Comparison of ENCODE assay signal across 23 cellular contexts in genomic region chr2:163175294-163175693, GRCh38.
"Had no signal": no experiment of that assay in that cellular context is flagged by ENCODE, and none has a peak within 500 bp of the region (broad histone marks: within the 10 kb centered on the region; RNA-seq: fewer than 3 reads in every experiment).

No MANE protein-coding gene starts in this region.

- H3K4me3 ChIP-seq: dorsolateral prefrontal cortex, gastroesophageal sphincter, lung, mucosa of descending colon, ovary, right lobe of liver, smooth muscle cell, suprapubic skin, transverse colon, upper lobe of right lung, uterus had no signal

- DNase-seq: cerebellar nuclear complex; dorsolateral prefrontal cortex; effector CD4-positive, alpha-beta T cell; foreskin fibroblast; mucosa of descending colon; naive thymus-derived CD4-positive, alpha-beta T cell; occipital lobe; ovary; right lobe of liver; stimulated activated CD4-positive, alpha-beta T cell treated with anti-CD3 and anti-CD28 coated beads, Interleukin-12 subunit alpha, Interleukin-12 subunit beta, amount 100 ng/mL, for 4 hours; stimulated activated CD4-positive, alpha-beta T cell treated with anti-CD3 and anti-CD28 coated beads, Interleukin-1b, Interleukin-23, amount 100 ng/mL, for 48 hours; stimulated activated CD4-positive, alpha-beta T cell treated with anti-CD3 and anti-CD28 coated beads, Interleukin-4, amount 100 ng/mL, for 1 hour; stimulated activated CD8-positive, alpha-beta memory T cell treated with anti-CD3 and anti-CD28 coated beads, Interleukin-4, amount 100 ng/mL, for 48 hours; stimulated activated naive CD4-positive, alpha-beta T cell; stimulated activated naive CD8-positive, alpha-beta T cell treated with anti-CD3 and anti-CD28 coated beads, Interleukin-15, amount 100 ng/mL, for 72 hours; transverse colon; upper lobe of right lung; uterus had no signal

- H3K4me2 ChIP-seq: smooth muscle cell had no signal

- H3K27ac ChIP-seq: dorsolateral prefrontal cortex, gastroesophageal sphincter, ovary, right lobe of liver, suprapubic skin, transverse colon, upper lobe of right lung, uterus had no signal

- H3K36me3 ChIP-seq: gastroesophageal sphincter, ovary, right lobe of liver, suprapubic skin, transverse colon, upper lobe of right lung, uterus had no signal

- H3K9me3 ChIP-seq: gastroesophageal sphincter, mucosa of descending colon, ovary, right lobe of liver, suprapubic skin, transverse colon, upper lobe of right lung, uterus had no signal

- ATAC-seq: gastroesophageal sphincter; left lobe of liver; mucosa of descending colon; naive thymus-derived CD4-positive, alpha-beta T cell; right lobe of liver; stimulated activated naive CD8-positive, alpha-beta T cell treated with anti-CD3 and anti-CD28 coated beads, Interleukin-15, amount 100 ng/mL, for 72 hours; upper lobe of right lung had no signal

- H3K27me3 ChIP-seq: dorsolateral prefrontal cortex, gastroesophageal sphincter, ovary, right lobe of liver, suprapubic skin, transverse colon, upper lobe of right lung, uterus had no signal

- H3K4me1 ChIP-seq: gastroesophageal sphincter, right lobe of liver, suprapubic skin, transverse colon, upper lobe of right lung, uterus had no signal
